8 cellular contexts compared by ENCODE assay signal in genomic region chr12:111451649-111452129, GRCh38. TPM values are rescaled to one million over a fixed set of nuclear protein-coding genes. Genes with fewer than 3 reads are reported as not detected.
A peak's percentile ranks its signal among the peaks of the same experiment; 100 is the strongest.
DNase-seq lines count a peak whose midpoint lies in the region; ATAC-seq and TF ChIP-seq lines count a peak whose summit lies in the region.

No MANE protein-coding gene starts in this region.

- H2AFZ ChIP-seq in PC-3 (ENCODE audit: low read length): no peak overlapping the region

- BruUV-seq in PC-3 (replicated peaks; lab: Mats Ljungman, UMichigan): no TSS peak

- H3K9me3 Mint-ChIP-seq in IgD-negative memory B cell (no peaks in the 10 kb centered on the region), chondrocyte (ENCODE audit: low read depth) (no peaks in the 10 kb centered on the region), memory B cell (no peaks in the 10 kb centered on the region)

- TF ChIP-seq CTCF in PC-3 (conservative IDR thresholded peaks at IDR 0.05; ENCODE audit: low read depth, low read length) (peak; percentile 97), chondrocyte (IDR thresholded peaks at IDR 0.05) (peak; percentile 94)

- H3K4me1 Mint-ChIP-seq in IgD-negative memory B cell (peaks cover 6 to 22% (median 20%) of the 10 kb centered on the region in 3 donors), chondrocyte (ENCODE audit: low read depth) (peaks cover 27% of the 10 kb centered on the region), memory B cell (peaks cover 18% of the 10 kb centered on the region)

- POLR2A ChIA-PET in PC-3 (lab: Charles Lee; ENCODE audit: unreplicated experiment): interaction anchor here (0.6 kb wide), 1 partner anchor 117 kb away, joined by 3 read pairs; no protein-coding TSS in a partner anchor

- H3F3A ChIP-seq in PC-3 (ENCODE audit: low read length, unreplicated experiment): no peaks in the 10 kb centered on the region

- no peaks in the 10 kb centered on the region for H3K27me3 Mint-ChIP-seq in IgD-negative memory B cell
- H3K27me3 Mint-ChIP-seq in chondrocyte (ENCODE audit: low read depth): no peaks in the 10 kb centered on the region
- H3K27me3 Mint-ChIP-seq in memory B cell: no peaks in the 10 kb centered on the region

- no peak overlapping the region for H3K4me3 ChIP-seq in PC-3 (ENCODE audit: low read length)

- no peaks in the 10 kb centered on the region for H4K20me1 ChIP-seq in PC-3 (ENCODE audit: low read length)

- H3K27ac Mint-ChIP-seq in IgD-negative memory B cell (peak overlapping the region; percentile 9 to 32 (median 16)), chondrocyte (ENCODE audit: unreplicated experiment) (peak overlapping the region; percentile 62), memory B cell (peak overlapping the region; percentile 4)

- CTCF ChIA-PET in PC-3 (lab: Charles Lee): interaction anchor here (0.6 to 2.0 kb wide), 11 partner anchors 8 to 536 kb away, joined by 3 to 43 read pairs (median 3); partner anchors contain the start of genes ACAD10 and BRAP

- H3K9me2 ChIP-seq in PC-3 (replicated peaks; ENCODE audit: low read length): no peaks in the 10 kb centered on the region

- H3K27ac ChIP-seq in PC-3 (ENCODE audit: low read length): no peak overlapping the region

- H3K9ac ChIP-seq in PC-3 (ENCODE audit: low read length): no peak overlapping the region

- H3K4me1 ChIP-seq in PC-3 (ENCODE audit: insufficient read depth, low read length): no peaks in the 10 kb centered on the region

- DNase-seq in DMS153 treated with DMSO at 0.1 percent for 48 hours (lab: John Stamatoyannopoulos, UW; ENCODE audit: unreplicated experiment): peak; percentile 32
- peak; percentile 72 for DNase-seq in PC-3
- DNase-seq in chondrocyte (ENCODE audit: low spot score): no peak
- peak in 1 of 2 donors; percentile 71 for DNase-seq in memory B cell (ENCODE audit: low spot score in 2 of 2)
- no peak for DNase-seq in hepatic stellate cell (ENCODE audit: low spot score)

- H3K36me3 Mint-ChIP-seq in IgD-negative memory B cell: peaks cover 2% of the 10 kb centered on the region
- peaks cover 24% of the 10 kb centered on the region for H3K36me3 Mint-ChIP-seq in chondrocyte (ENCODE audit: low read depth)
- peaks cover 24% of the 10 kb centered on the region for H3K36me3 Mint-ChIP-seq in memory B cell

- peaks cover 49% of the 10 kb centered on the region for H3K36me3 ChIP-seq in PC-3 (ENCODE audit: low read depth, low read length)

- intact Hi-C loops in PC-3 (cut with micrococcal nuclease): loop anchor here (1.0 kb wide), 2 partner anchors 54 to 120 kb away; no protein-coding TSS in a partner anchor

- no peaks in the 10 kb centered on the region for H3K9me3 ChIP-seq in PC-3 (ENCODE audit: low read length)

- no peak overlapping the region for H3K4me3 Mint-ChIP-seq in IgD-negative memory B cell
- no peak overlapping the region for H3K4me3 Mint-ChIP-seq in chondrocyte (ENCODE audit: unreplicated experiment)
- H3K4me3 Mint-ChIP-seq in memory B cell: no peak overlapping the region

- no peaks in the 10 kb centered on the region for H3K27me3 ChIP-seq in PC-3 (ENCODE audit: low read length)

- H3K79me2 ChIP-seq in PC-3 (ENCODE audit: low read length): no peaks in the 10 kb centered on the region

- H3K4me2 ChIP-seq in PC-3 (ENCODE audit: low read length): no peak overlapping the region

- ATAC-seq in PC-3: peak; percentile 47
- peak; percentile 72 for ATAC-seq in memory B cell (ENCODE audit: low read depth)
- ATAC-seq in HG02970 (IDR thresholded peaks at IDR 0.05; ENCODE audit: low FRiP score, unreplicated experiment): no peak
- ATAC-seq in HG02798 (IDR thresholded peaks at IDR 0.05; ENCODE audit: poor library complexity, unreplicated experiment): no peak

RNA-seq across cellular contexts. Expression of gene SH2B3, which starts 46.0 kb away (rescaled TPM):
- polyA plus RNA-seq in IgD-negative memory B cell: 10.3 TPM
- 12.9 and 34.6 TPM in 2 replicates for total RNA-seq in PC-3 (2014; rRNA removed)
- total RNA-seq in chondrocyte: 14.7 to 20.0 TPM (median 18.3 TPM) in 3 replicates

Comparison
In these comparisons a context has a peak if more than half of its experiments do, and no peak if none do; other contexts are left out.
1. DNase-seq: peak in DMS153 treated with DMSO at 0.1 percent for 48 hours (single experiment) and PC-3 (single experiment); none in chondrocyte (single experiment) and hepatic stellate cell (single experiment).
2. H3K27ac Mint-ChIP-seq: peak in every context shown above with its lines; median percentile 62 in chondrocyte; 16 in IgD-negative memory B cell; 4 in memory B cell.
3. ATAC-seq: peak in PC-3 (single experiment) and memory B cell (single experiment); none in HG02970 (single experiment) and HG02798 (single experiment).